ENCODE assay signal across 22 cellular contexts in the genomic region with DNA sequence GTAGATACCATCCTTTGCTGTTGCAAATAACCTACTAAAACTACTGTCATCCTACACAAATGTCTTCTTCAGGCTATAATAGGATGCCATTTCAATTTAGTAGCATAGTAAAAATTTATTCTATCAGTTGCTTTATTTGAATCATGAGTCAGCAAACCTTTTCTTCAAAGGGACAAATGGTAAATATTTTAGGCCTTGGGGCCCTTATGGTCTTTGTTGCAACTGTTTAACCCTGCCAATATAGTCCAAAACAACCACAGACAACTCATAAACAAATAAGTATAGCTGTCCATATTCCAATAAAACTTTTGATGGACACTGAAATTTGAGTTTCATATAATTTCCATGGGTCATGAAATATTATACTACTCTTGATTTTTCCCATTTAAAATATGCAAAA. TPM values are rescaled to one million over a fixed set of nuclear protein-coding genes. Genes with fewer than 3 reads are reported as not detected.
"Had no signal": no experiment of that assay in that cellular context is flagged by ENCODE, and none has a peak within 500 bp of the region (broad histone marks: within the 10 kb centered on the region; RNA-seq: fewer than 3 reads in every experiment).

No MANE protein-coding gene starts in this region.

- H3K4me1 ChIP-seq: left ventricle myocardium inferior, right atrium auricular region, spleen, upper lobe of right lung had no signal

- DNase-seq: hypothalamus; immature natural killer cell; left ventricle myocardium inferior; mesendoderm; naive thymus-derived CD4-positive, alpha-beta T cell; ovary; small intestine; spleen; stimulated activated CD4-positive, alpha-beta T cell treated with anti-CD3 and anti-CD28 coated beads, Interleukin-4, amount 100 ng/mL, for 24 hours; stimulated activated naive CD4-positive, alpha-beta T cell; tibial artery; trophoblast cell; upper lobe of right lung had no signal

- H3K27ac ChIP-seq: left ventricle myocardium inferior, ovary, right atrium auricular region, spleen, suprapubic skin, thoracic aorta, tibial artery, upper lobe of right lung had no signal

- H3K9me3 ChIP-seq: ovary, suprapubic skin, thoracic aorta, tibial artery, upper lobe of right lung had no signal

- H3K36me3 ChIP-seq: left ventricle myocardium inferior, ovary, right atrium auricular region, spleen, suprapubic skin, thoracic aorta, tibial artery, upper lobe of right lung had no signal

- H3K4me3 ChIP-seq: left ventricle myocardium inferior, lung, ovary, right atrium auricular region, spleen, suprapubic skin, thoracic aorta, tibial artery, upper lobe of right lung had no signal

- ATAC-seq: naive thymus-derived CD4-positive, alpha-beta T cell; natural killer cell treated with Interleukin-12 subunit alpha and Interleukin-12 subunit beta and Interleukin-15 and Interleukin-18, amount 100 ng/mL, for 72 hours; sciatic nerve; stimulated activated effector memory CD8-positive, alpha-beta T cell treated with anti-CD3 and anti-CD28 coated beads, Interleukin-12 subunit alpha, Interleukin-12 subunit beta, amount 100 ng/mL, for 72 hours; upper lobe of right lung had no signal

- H3K27me3 ChIP-seq: ovary, right atrium auricular region, spleen, suprapubic skin, tibial artery, upper lobe of right lung had no signal

- FAIRE-seq: islet of Langerhans, small intestine, urothelium cell line had no signal

RNA-seq across cellular contexts. Expression of gene CCBE1, which starts 54.0 kb away (rescaled TPM):
- total RNA-seq: naive thymus-derived CD4-positive, alpha-beta T cell; natural killer cell treated with Interleukin-12 subunit alpha and Interleukin-12 subunit beta and Interleukin-15 and Interleukin-18, amount 100 ng/mL, for 72 hours had no signal
- polyA plus RNA-seq: naive thymus-derived CD4-positive, alpha-beta T cell had no signal
